Comparison of ENCODE assay signal across 31 cellular contexts in genomic region chr7:6417408-6417807, GRCh38.
"Had no signal": no experiment of that assay in that cellular context is flagged by ENCODE, and none has a peak within 500 bp of the region (broad histone marks: within the 10 kb centered on the region; RNA-seq: fewer than 3 reads in every experiment).

No MANE protein-coding gene starts in this region.

- H3K4me3 ChIP-seq: body of pancreas, MG63, Peyer's patch, SJCRH30 had no signal

- H3K27ac ChIP-seq: body of pancreas, Peyer's patch, SJCRH30, VCaP had no signal

- H3K4me1 ChIP-seq: body of pancreas, Peyer's patch, SJCRH30 had no signal

- H3K9ac ChIP-seq: SK-N-SH had no signal

- H3K27me3 ChIP-seq: body of pancreas, MG63, Peyer's patch, SJCRH30 had no signal

- H3K27ac Mint-ChIP-seq: activated CD4-positive, alpha-beta T cell treated with anti-CD3 and anti-CD28 coated beads for 36 hours; activated naive CD8-positive, alpha-beta T cell treated with anti-CD3 and anti-CD28 coated beads, Interleukin-2, amount 10 ng/mL, durations not matched to agents 7 days and 5 days; activated T-helper 17 cell treated with anti-CD3 and anti-CD28 coated beads, Interleukin-2, amount 50 U/mL, for 72 hours had no signal

- ATAC-seq: activated CD4-positive, alpha-beta T cell treated with anti-CD3 and anti-CD28 coated beads for 36 hours; activated CD8-positive, alpha-beta T cell treated with anti-CD3 and anti-CD28 coated beads, Interleukin-2, amount 10 ng/mL, durations not matched to agents 7 days and 5 days; activated T-cell treated with anti-CD3 and anti-CD28 coated beads, Interleukin-2, amount 50 U/mL, for 4 hours; activated T-helper 17 cell treated with anti-CD3 and anti-CD28 coated beads, Interleukin-2, amount 50 U/mL, for 72 hours; body of pancreas had no signal

- DNase-seq: activated CD4-positive, alpha-beta T cell treated with anti-CD3 and anti-CD28 coated beads for 36 hours; activated CD4-positive, alpha-beta T cell treated with anti-CD3 and anti-CD28 coated beads, Interleukin-2, amount 50 U/mL, for 4 hours; activated CD8-positive, alpha-beta memory T cell treated with anti-CD3 and anti-CD28 coated beads, Interleukin-2, amount 50 U/mL, for 48 hours; activated CD8-positive, alpha-beta T cell treated with anti-CD3 and anti-CD28 coated beads, Interleukin-2, amount 10 ng/mL, durations not matched to agents 7 days and 5 days; activated gamma-delta T cell; activated naive CD4-positive, alpha-beta T cell treated with anti-CD3 and anti-CD28 coated beads, Interleukin-2, amount 50 U/mL, for 16 hours; activated naive CD8-positive, alpha-beta T cell treated with anti-CD3 and anti-CD28 coated beads, Interleukin-2, amount 10 ng/mL, durations not matched to agents 7 days and 5 days; activated T-cell treated with anti-CD3 and anti-CD28 coated beads, Interleukin-2, amount 50 U/mL, for 4 hours; aorta; body of pancreas; central memory CD4-positive, alpha-beta T cell; NCI-H1092 treated with DMSO at 0.1 percent for 48 hours; NCI-H1417 treated with DMSO at 0.1 percent for 48 hours; NCI-H1694; NCI-H2029; NCI-H2107; NCI-H2171 treated with DMSO at 0.1 percent for 48 hours; NCI-H345; NCI-H510A treated with DMSO at 0.1 percent for 48 hours; NCI-H69; NK-92 treated with Interleukin-12 subunit alpha and Interleukin-12 subunit beta, amount 100 ng/mL, for 24 hours; OCI-M1; Peyer's patch; Right ventricle myocardium superior; SJCRH30; SK-N-SH; T-helper 1 cell had no signal

- H3K9me3 Mint-ChIP-seq: activated naive CD8-positive, alpha-beta T cell treated with anti-CD3 and anti-CD28 coated beads, Interleukin-2, amount 10 ng/mL, durations not matched to agents 7 days and 5 days; activated T-cell treated with anti-CD3 and anti-CD28 coated beads, Interleukin-2, amount 50 U/mL, for 4 hours; activated T-helper 17 cell treated with anti-CD3 and anti-CD28 coated beads, Interleukin-2, amount 50 U/mL, for 72 hours had no signal

- H3K27me3 Mint-ChIP-seq: activated CD4-positive, alpha-beta T cell treated with anti-CD3 and anti-CD28 coated beads for 36 hours; activated naive CD8-positive, alpha-beta T cell treated with anti-CD3 and anti-CD28 coated beads, Interleukin-2, amount 10 ng/mL, durations not matched to agents 7 days and 5 days; activated T-helper 17 cell treated with anti-CD3 and anti-CD28 coated beads, Interleukin-2, amount 50 U/mL, for 72 hours had no signal

- H3K4me3 Mint-ChIP-seq: activated CD4-positive, alpha-beta T cell treated with anti-CD3 and anti-CD28 coated beads for 36 hours; activated CD8-positive, alpha-beta T cell treated with anti-CD3 and anti-CD28 coated beads, Interleukin-2, amount 10 ng/mL, durations not matched to agents 7 days and 5 days; activated naive CD8-positive, alpha-beta T cell treated with anti-CD3 and anti-CD28 coated beads, Interleukin-2, amount 10 ng/mL, durations not matched to agents 7 days and 5 days; activated T-cell treated with anti-CD3 and anti-CD28 coated beads, Interleukin-2, amount 50 U/mL, for 4 hours; activated T-helper 17 cell treated with anti-CD3 and anti-CD28 coated beads, Interleukin-2, amount 50 U/mL, for 72 hours had no signal

- H3K4me1 Mint-ChIP-seq: activated CD4-positive, alpha-beta T cell treated with anti-CD3 and anti-CD28 coated beads for 36 hours; activated naive CD8-positive, alpha-beta T cell treated with anti-CD3 and anti-CD28 coated beads, Interleukin-2, amount 10 ng/mL, durations not matched to agents 7 days and 5 days; activated T-helper 17 cell treated with anti-CD3 and anti-CD28 coated beads, Interleukin-2, amount 50 U/mL, for 72 hours had no signal

- H3K9me3 ChIP-seq: body of pancreas, MG63, Peyer's patch, SJCRH30, SK-N-SH had no signal

- H3K4me2 ChIP-seq: SK-N-SH had no signal

- FAIRE-seq: bronchial epithelial cell had no signal
